37 cellular contexts compared by ENCODE assay signal in the genomic region with DNA sequence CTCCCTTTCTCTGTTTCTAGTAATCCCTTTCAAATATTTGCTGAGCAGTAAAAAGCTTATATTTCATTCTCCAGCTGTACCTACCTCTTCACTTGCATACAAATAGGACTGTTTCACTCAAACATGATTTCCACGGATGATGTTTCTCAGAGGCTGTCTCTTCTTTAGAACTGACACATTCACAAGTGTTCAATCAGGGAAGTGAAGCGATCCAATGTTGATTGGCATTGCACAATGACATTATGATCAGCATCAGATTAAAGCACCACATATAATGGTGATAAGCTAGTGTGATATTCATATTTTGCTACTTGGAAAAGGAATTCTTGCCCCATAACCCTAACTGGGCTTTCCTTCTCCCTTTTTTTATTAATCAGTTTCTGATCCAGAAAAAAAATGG.
"Had no signal": no experiment of that assay in that cellular context is flagged by ENCODE, and none has a peak within 500 bp of the region (broad histone marks: within the 10 kb centered on the region; RNA-seq: fewer than 3 reads in every experiment).

No MANE protein-coding gene starts in this region.

- H3K27me3 ChIP-seq: adrenal gland, body of pancreas, brain microvascular endothelial cell, breast epithelium had no signal

- H3K27me3 Mint-ChIP-seq: activated CD4-positive, alpha-beta memory T cell treated with anti-CD3 and anti-CD28 coated beads for 36 hours; activated CD4-positive, alpha-beta T cell treated with anti-CD3 and anti-CD28 coated beads for 36 hours; activated CD4-positive, alpha-beta T cell treated with anti-CD3 and anti-CD28 coated beads, Interleukin-2, amount 10 ng/mL, durations not matched to agents 7 days and 5 days; activated CD8-positive, alpha-beta T cell treated with anti-CD3 and anti-CD28 coated beads for 36 hours; activated naive CD8-positive, alpha-beta T cell treated with anti-CD3 and anti-CD28 coated beads for 36 hours; activated T-helper 17 cell treated with anti-CD3 and anti-CD28 coated beads, Interleukin-2, amount 50 U/mL, for 72 hours had no signal

- H3K36me3 ChIP-seq: adrenal gland, brain microvascular endothelial cell, breast epithelium, WERI-Rb-1 had no signal

- H3K4me3 ChIP-seq: adrenal gland, body of pancreas, breast epithelium had no signal

- H3K4me1 Mint-ChIP-seq: activated CD4-positive, alpha-beta T cell treated with anti-CD3 and anti-CD28 coated beads for 36 hours; activated CD4-positive, alpha-beta T cell treated with anti-CD3 and anti-CD28 coated beads, Interleukin-2, amount 10 ng/mL, durations not matched to agents 7 days and 5 days; activated naive CD8-positive, alpha-beta T cell treated with anti-CD3 and anti-CD28 coated beads for 36 hours; activated T-helper 17 cell treated with anti-CD3 and anti-CD28 coated beads, Interleukin-2, amount 50 U/mL, for 72 hours; WTC11 had no signal

- H3K27ac ChIP-seq: adrenal gland, body of pancreas, brain microvascular endothelial cell, breast epithelium, WERI-Rb-1 had no signal

- H3K27ac Mint-ChIP-seq: activated CD4-positive, alpha-beta memory T cell treated with anti-CD3 and anti-CD28 coated beads for 36 hours; activated CD4-positive, alpha-beta T cell treated with anti-CD3 and anti-CD28 coated beads for 36 hours; activated CD4-positive, alpha-beta T cell treated with anti-CD3 and anti-CD28 coated beads, Interleukin-2, amount 10 ng/mL, durations not matched to agents 7 days and 5 days; activated CD8-positive, alpha-beta T cell treated with anti-CD3 and anti-CD28 coated beads for 36 hours; activated naive CD4-positive, alpha-beta T cell treated with anti-CD3 and anti-CD28 coated beads for 36 hours; activated naive CD4-positive, alpha-beta T cell treated with anti-CD3 and anti-CD28 coated beads, Interleukin-2, amount 50 U/mL, for 72 hours; activated naive CD8-positive, alpha-beta T cell treated with anti-CD3 and anti-CD28 coated beads for 36 hours; activated T-cell treated with anti-CD3 and anti-CD28 coated beads, Interleukin-2, amount 50 U/mL, for 72 hours; activated T-helper 1 cell treated with anti-CD3 and anti-CD28 coated beads, Interleukin-12 subunit alpha, Interleukin-12 subunit beta, Interleukin-2, Interleukin-4 antibody, amounts not matched to agents 30 ng/mL and 10 ng/mL and 1 ng/mL, durations not matched to agents 14 hours and 24 hours and 36 hours; activated T-helper 17 cell treated with anti-CD3 and anti-CD28 coated beads, Interleukin-2, amount 50 U/mL, for 72 hours; T-helper 1 cell treated with Interleukin-12 subunit alpha and Interleukin-12 subunit beta and Interleukin-4 antibody, amounts not matched to agents 30 μg/mL and 1 μg/mL, for 36 hours; T-helper 2 cell treated with Interferon-gamma antibody and Interleukin-4, amounts not matched to agents 5 μg/mL and 100 μg/mL, for 36 hours; WTC11 had no signal

- H3K9me3 Mint-ChIP-seq: activated CD8-positive, alpha-beta T cell treated with anti-CD3 and anti-CD28 coated beads for 36 hours; activated naive CD4-positive, alpha-beta T cell treated with anti-CD3 and anti-CD28 coated beads for 36 hours; activated T-helper 1 cell treated with anti-CD3 and anti-CD28 coated beads, Interleukin-12 subunit alpha, Interleukin-12 subunit beta, Interleukin-2, Interleukin-4 antibody, amounts not matched to agents 30 ng/mL and 10 ng/mL and 1 ng/mL, durations not matched to agents 14 hours and 24 hours and 36 hours had no signal

- H3K9me3 ChIP-seq: adrenal gland, body of pancreas, breast epithelium had no signal

- DNase-seq: activated CD4-positive, alpha-beta memory T cell treated with anti-CD3 and anti-CD28 coated beads for 36 hours; activated CD4-positive, alpha-beta T cell treated with anti-CD3 and anti-CD28 coated beads for 1 hour; activated CD4-positive, alpha-beta T cell treated with anti-CD3 and anti-CD28 coated beads for 36 hours; activated CD4-positive, alpha-beta T cell treated with anti-CD3 and anti-CD28 coated beads for 48 hours; activated CD4-positive, alpha-beta T cell treated with anti-CD3 and anti-CD28 coated beads, Interleukin-2, amount 10 ng/mL, durations not matched to agents 7 days and 5 days; activated CD4-positive, alpha-beta T cell treated with anti-CD3 and anti-CD28 coated beads, Interleukin-2, amount 50 U/mL, for 4 hours; activated CD4-positive, CD25-positive, alpha-beta regulatory T cell; activated CD8-positive, alpha-beta memory T cell treated with anti-CD3 and anti-CD28 coated beads, Interleukin-2, amount 50 U/mL, for 4 hours; activated CD8-positive, alpha-beta T cell treated with anti-CD3 and anti-CD28 coated beads for 36 hours; activated effector memory CD4-positive, alpha-beta T cell treated with anti-CD3 and anti-CD28 coated beads, Interleukin-2, amount 50 U/mL, for 16 hours; activated gamma-delta T cell treated with Interleukin-2 at 50 U/mL for 16 hours; activated naive CD4-positive, alpha-beta T cell; activated naive CD4-positive, alpha-beta T cell treated with anti-CD3 and anti-CD28 coated beads for 36 hours; activated naive CD4-positive, alpha-beta T cell treated with anti-CD3 and anti-CD28 coated beads, Interleukin-2, amount 50 U/mL, for 16 hours; activated naive CD8-positive, alpha-beta T cell treated with anti-CD3 and anti-CD28 coated beads for 36 hours; activated T-cell treated with anti-CD3 and anti-CD28 coated beads for 4 hours; activated T-cell treated with anti-CD3 and anti-CD28 coated beads, Interleukin-2, amount 50 U/mL, for 1 hour; activated T-cell treated with anti-CD3 and anti-CD28 coated beads, Interleukin-2, amount 50 U/mL, for 4 hours; activated T-cell treated with anti-CD3 and anti-CD28 coated beads, Interleukin-2, amount 50 U/mL, for 72 hours; adrenal gland; amniotic stem cell; aorta; body of pancreas; brain microvascular endothelial cell; central memory CD4-positive, alpha-beta T cell; T-helper 1 cell; T-helper 2 cell; T-helper 9 cell; WERI-Rb-1 had no signal

- H3K4me3 Mint-ChIP-seq: activated CD4-positive, alpha-beta memory T cell treated with anti-CD3 and anti-CD28 coated beads for 36 hours; activated CD4-positive, alpha-beta T cell treated with anti-CD3 and anti-CD28 coated beads for 36 hours; activated CD4-positive, alpha-beta T cell treated with anti-CD3 and anti-CD28 coated beads, Interleukin-2, amount 10 ng/mL, durations not matched to agents 7 days and 5 days; activated CD8-positive, alpha-beta T cell treated with anti-CD3 and anti-CD28 coated beads for 36 hours; activated naive CD4-positive, alpha-beta T cell treated with anti-CD3 and anti-CD28 coated beads for 36 hours; activated naive CD8-positive, alpha-beta T cell treated with anti-CD3 and anti-CD28 coated beads for 36 hours; activated T-cell treated with anti-CD3 and anti-CD28 coated beads, Interleukin-2, amount 50 U/mL, for 4 hours; activated T-cell treated with anti-CD3 and anti-CD28 coated beads, Interleukin-2, amount 50 U/mL, for 72 hours; activated T-helper 1 cell treated with anti-CD3 and anti-CD28 coated beads, Interleukin-12 subunit alpha, Interleukin-12 subunit beta, Interleukin-2, Interleukin-4 antibody, amounts not matched to agents 30 ng/mL and 10 ng/mL and 1 ng/mL, durations not matched to agents 14 hours and 24 hours and 36 hours; activated T-helper 17 cell treated with anti-CD3 and anti-CD28 coated beads, Interleukin-2, amount 50 U/mL, for 72 hours; T-helper 1 cell treated with Interleukin-12 subunit alpha and Interleukin-12 subunit beta and Interleukin-4 antibody, amounts not matched to agents 30 μg/mL and 1 μg/mL, for 36 hours; T-helper 2 cell treated with Interferon-gamma antibody and Interleukin-4, amounts not matched to agents 5 μg/mL and 100 μg/mL, for 36 hours; WTC11 had no signal

- H3K36me3 Mint-ChIP-seq: activated CD4-positive, alpha-beta memory T cell treated with anti-CD3 and anti-CD28 coated beads for 36 hours; activated naive CD4-positive, alpha-beta T cell treated with anti-CD3 and anti-CD28 coated beads, Interleukin-2, amount 50 U/mL, for 72 hours; activated naive CD8-positive, alpha-beta T cell treated with anti-CD3 and anti-CD28 coated beads for 36 hours; WTC11 had no signal

- ATAC-seq: activated CD4-positive, alpha-beta T cell treated with anti-CD3 and anti-CD28 coated beads for 36 hours; activated CD4-positive, CD25-positive, alpha-beta regulatory T cell treated with anti-CD3 and anti-CD28 coated beads, Interleukin-2, amount 50 U/mL, for 24 hours; activated CD8-positive, alpha-beta T cell treated with anti-CD3 and anti-CD28 coated beads for 36 hours; activated naive CD4-positive, alpha-beta T cell treated with anti-CD3 and anti-CD28 coated beads, Interleukin-2, amount 50 U/mL, for 72 hours; activated T-cell treated with anti-CD3 and anti-CD28 coated beads, Interleukin-2, amount 50 U/mL, for 4 hours; activated T-cell treated with anti-CD3 and anti-CD28 coated beads, Interleukin-2, amount 50 U/mL, for 72 hours; activated T-helper 17 cell treated with anti-CD3 and anti-CD28 coated beads, Interleukin-2, amount 50 U/mL, for 72 hours; body of pancreas; WTC11 had no signal
